ENCODE assay signal across 8 cellular contexts in the genomic region with DNA sequence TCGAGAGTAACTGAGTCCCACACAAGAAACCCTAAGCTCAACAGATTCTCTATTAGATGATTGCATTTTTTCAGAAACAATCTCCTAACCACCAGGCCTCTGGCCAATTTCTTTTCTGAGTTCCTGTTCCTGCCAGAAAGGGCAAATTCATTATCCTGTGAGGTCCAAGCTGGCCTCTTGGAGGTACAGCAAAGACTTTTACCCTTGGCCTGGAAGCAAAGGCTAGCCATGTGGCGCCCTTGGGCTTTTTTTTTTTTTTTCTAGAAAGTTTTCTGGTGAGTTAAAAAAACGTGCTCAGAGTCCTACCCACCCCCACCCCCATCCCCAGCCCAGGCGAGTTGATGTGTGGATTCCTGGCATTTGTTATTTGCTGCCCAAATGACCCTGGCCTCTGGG. TPM values are rescaled to one million over a fixed set of nuclear protein-coding genes. Genes with fewer than 3 reads are reported as not detected.
DNase-seq lines count a peak whose midpoint lies in the region; ATAC-seq, FAIRE-seq and TF ChIP-seq lines count a peak whose summit lies in the region.

No MANE protein-coding gene starts in this region.

- H3K36me3 ChIP-seq in GM23248 (ENCODE audit: low read depth), result no peaks in the 10 kb centered on the region
- no peaks in the 10 kb centered on the region for H3K36me3 ChIP-seq in keratinocyte (ENCODE audit: control insufficient read depth in 2 of 2, extremely low read depth in 1 of 2, insufficient read depth in 2 of 2, low read length in 2 of 2)

- in situ Hi-C loops in GM23248 (cut with MboI), result no loop called here

- CTCF ChIA-PET in MCF 10A (lab: Yijun Ruan, JAX), result interaction anchor here (0.6 to 2.7 kb wide), 10 partner anchors 8 to 120 kb away, joined by 3 to 15 read pairs (median 4); a partner anchor contains a TSS

- no peaks in the 10 kb centered on the region for H3K27me3 Mint-ChIP-seq in MCF 10A (ENCODE audit: insufficient read depth, unreplicated experiment)

- dilution Hi-C loops in keratinocyte (cut with MboI; ENCODE audit: extremely low pct_ligation_motif_present, low sequenced_read_pairs), result no loop called here

- H3K79me2 ChIP-seq in GM23248 (ENCODE audit: insufficient read depth) (no peaks in the 10 kb centered on the region), keratinocyte (ENCODE audit: control insufficient read depth, insufficient read depth, low read length) (no peaks in the 10 kb centered on the region)

- H3K27ac Mint-ChIP-seq in MCF 10A (ENCODE audit: low read depth, unreplicated experiment), result peak overlapping the region; percentile 100
- H3K27ac Mint-ChIP-seq in stimulated activated effector memory CD8-positive, alpha-beta T cell treated with anti-CD3 and anti-CD28 coated beads, Interleukin-12 subunit alpha, Interleukin-12 subunit beta, amount 100 ng/mL, for 72 hours, result peak overlapping the region; percentile 98

- H3K9me2 ChIP-seq in GM23248 (ENCODE audit: insufficient read depth), result no peaks in the 10 kb centered on the region

- peak overlapping the region; percentile 81 for H3K4me3 Mint-ChIP-seq in MCF 10A (ENCODE audit: unreplicated experiment)
- peak overlapping the region; percentile 67 for H3K4me3 Mint-ChIP-seq in stimulated activated effector memory CD8-positive, alpha-beta T cell treated with anti-CD3 and anti-CD28 coated beads, Interleukin-12 subunit alpha, Interleukin-12 subunit beta, amount 100 ng/mL, for 72 hours

- WGBS in GM23248 (ENCODE audit: low coverage in 1 of 2, low lambda C conversion rate in 2 of 2, missing lambda C conversion rate in 2 of 2), 2 experiments, result 0 to 4% methylated on average over 3 to 4 of the region's 4 CpGs

- TF ChIP-seq CTCF in MCF 10A (IDR thresholded peaks at IDR 0.05; ENCODE audit: unreplicated experiment) (no peak), keratinocyte (optimal IDR thresholded peaks at IDR 0.05 in 1 of 3, IDR thresholded peaks at IDR 0.05 in 1 of 3, conservative IDR thresholded peaks at IDR 0.05 in 1 of 3; ENCODE audit: extremely low read depth in 1 of 3, insufficient read depth in 2 of 3, low read length in 3 of 3) (no peak)

- POLR2A ChIA-PET in MCF 10A (lab: Yijun Ruan, JAX), result interaction anchor here (0.6 to 5.8 kb wide), 21 partner anchors 12 to 150 kb away, joined by 3 to 244 read pairs (median 6); a partner anchor contains a TSS

- H3F3A ChIP-seq in GM23248 (ENCODE audit: insufficient read depth), result peaks cover 35% of the 10 kb centered on the region

- peak overlapping the region; percentile 99 for H3K27ac ChIP-seq in GM23248
- H3K27ac ChIP-seq in keratinocyte (ENCODE audit: control insufficient read depth, insufficient read depth, low read length), result peak overlapping the region; percentile 100

- H3K9me3 Mint-ChIP-seq in MCF 10A (ENCODE audit: unreplicated experiment), result no peaks in the 10 kb centered on the region
- peaks cover 4% of the 10 kb centered on the region for H3K9me3 Mint-ChIP-seq in stimulated activated effector memory CD8-positive, alpha-beta T cell treated with anti-CD3 and anti-CD28 coated beads, Interleukin-12 subunit alpha, Interleukin-12 subunit beta, amount 100 ng/mL, for 72 hours

- H3K4me1 ChIP-seq in GM23248 (ENCODE audit: insufficient read depth) (peaks cover 27% of the 10 kb centered on the region), keratinocyte (ENCODE audit: control insufficient read depth, extremely low read depth, insufficient read depth, low read length) (peaks cover 17% of the 10 kb centered on the region)

- no peaks in the 10 kb centered on the region for H3K9me1 ChIP-seq in keratinocyte (ENCODE audit: control insufficient read depth, extremely low read depth, insufficient read depth, low read length)

- H4K20me1 ChIP-seq in GM23248 (ENCODE audit: insufficient read depth), result no peaks in the 10 kb centered on the region
- no peaks in the 10 kb centered on the region for H4K20me1 ChIP-seq in keratinocyte (ENCODE audit: control insufficient read depth, extremely low read depth, insufficient read depth, low read length)

- intact Hi-C loops in MCF 10A (cut with micrococcal nuclease), result loop anchor here (1.0 kb wide), 1 partner anchor 59 kb away; a partner anchor contains a TSS

- H3K4me2 ChIP-seq in GM23248 (ENCODE audit: unreplicated experiment) (peak overlapping the region; percentile 68), keratinocyte (ENCODE audit: control insufficient read depth, extremely low read depth, insufficient read depth, low read depth, low read length) (peak overlapping the region; percentile 63)

- DNase-seq in CD1c-positive myeloid dendritic cell (ENCODE audit: extremely low spot score) (peak; percentile 66), GM23248 (peak; percentile 92), NOMO-1 treated with DMSO at 0.1 percent for 48 hours (lab: John Stamatoyannopoulos, UW; ENCODE audit: unreplicated experiment) (peak; percentile 30), MCF 10A (ENCODE audit: unreplicated experiment) (peak; percentile 78), keratinocyte (ENCODE audit: low read depth, low spot score) (no peak)
- no peak for DNase-seq in stimulated activated effector memory CD8-positive, alpha-beta T cell treated with anti-CD3 and anti-CD28 coated beads, Interleukin-12 subunit alpha, Interleukin-12 subunit beta, amount 100 ng/mL, for 72 hours (ENCODE audit: low spot score in 2 of 2)
- DNase-seq in effector CD4-positive, alpha-beta T cell, result no peak

- H3K9me3 ChIP-seq in GM23248 (ENCODE audit: low read depth) (no peaks in the 10 kb centered on the region), keratinocyte (ENCODE audit: control insufficient read depth, low read depth, low read length) (no peaks in the 10 kb centered on the region)

- H3K4me1 Mint-ChIP-seq in MCF 10A (ENCODE audit: insufficient read depth, unreplicated experiment), result peaks cover 9% of the 10 kb centered on the region
- peaks cover 16% of the 10 kb centered on the region for H3K4me1 Mint-ChIP-seq in stimulated activated effector memory CD8-positive, alpha-beta T cell treated with anti-CD3 and anti-CD28 coated beads, Interleukin-12 subunit alpha, Interleukin-12 subunit beta, amount 100 ng/mL, for 72 hours

- H3K9ac ChIP-seq in GM23248, result peak overlapping the region; percentile 88
- H3K9ac ChIP-seq in keratinocyte (ENCODE audit: control insufficient read depth, extremely low read depth, insufficient read depth, low read length), result peak overlapping the region; percentile 99

- no peaks in the 10 kb centered on the region for H3K36me3 Mint-ChIP-seq in MCF 10A (ENCODE audit: insufficient read depth, unreplicated experiment)
- peaks cover under 1% of the 10 kb centered on the region for H3K36me3 Mint-ChIP-seq in stimulated activated effector memory CD8-positive, alpha-beta T cell treated with anti-CD3 and anti-CD28 coated beads, Interleukin-12 subunit alpha, Interleukin-12 subunit beta, amount 100 ng/mL, for 72 hours

- H3K27me3 ChIP-seq in GM23248 (replicated peaks; ENCODE audit: insufficient read depth) (no peaks in the 10 kb centered on the region), keratinocyte (ENCODE audit: control insufficient read depth, extremely low read depth, insufficient read depth, low read length) (no peaks in the 10 kb centered on the region)

- no peak for FAIRE-seq in keratinocyte (lab: Jason Lieb, UNC)

- H2AFZ ChIP-seq in GM23248 (peak overlapping the region; percentile 37), keratinocyte (ENCODE audit: control insufficient read depth, low read length) (no peak overlapping the region)

- H3K4me3 ChIP-seq in GM23248 (peak overlapping the region; percentile 58), keratinocyte (ENCODE audit: control insufficient read depth in 2 of 3, extremely low read depth in 1 of 3, insufficient read depth in 2 of 3, low read depth in 1 of 3, low read length in 3 of 3) (no peak overlapping the region)

- no TSS peak for BruUV-seq in MCF 10A (replicated peaks; lab: Mats Ljungman, UMichigan)

- ATAC-seq in stimulated activated effector memory CD8-positive, alpha-beta T cell treated with anti-CD3 and anti-CD28 coated beads, Interleukin-12 subunit alpha, Interleukin-12 subunit beta, amount 100 ng/mL, for 72 hours, result no peak
- no peak for ATAC-seq in GM21447 (IDR thresholded peaks at IDR 0.05; ENCODE audit: unreplicated experiment)

RNA-seq across cellular contexts. Expression of a gene that starts 59.0 kb away (rescaled TPM):
- total RNA-seq in GM23248 (2014; rRNA removed; shearing (Covaris generic)), result 13,436 and 14,561 TPM in 2 replicates
- polyA plus RNA-seq in GM23248 (2016; fragmentation: Nextera tagmentation; extraction: Ambion mirVana) (3,887 and 3,918 TPM in 2 replicates), keratinocyte (9,858 to 11,226 TPM (median 10,860 TPM) in 3 replicates)
- total RNA-seq in MCF 10A (2022), result 13,507 and 14,346 TPM in 2 replicates
- 6,665 TPM for polyA plus RNA-seq in keratinocyte (2011; ENCODE audit: low read depth)
- polyA plus RNA-seq in keratinocyte (2011; cell fraction: cytosol; rRNA removed), result 11,685 and 14,872 TPM in 2 replicates
- polyA plus RNA-seq in keratinocyte (2011; cell fraction: nucleus; rRNA removed), result 3,107 and 3,232 TPM in 2 replicates
- polyA plus RNA-seq in keratinocyte (2012; ENCODE audit: low replicate concordance), result 6,746 and 12,205 TPM in 2 replicates
- polyA minus RNA-seq in keratinocyte, result 7,780 to 11,023 TPM (median 10,902 TPM) in 3 replicates
- polyA minus RNA-seq in keratinocyte (2011; cell fraction: cytosol; rRNA and poly(A)+ RNA removed), result 5,820 TPM
- 993 and 1,688 TPM in 2 replicates for polyA minus RNA-seq in keratinocyte (2011; cell fraction: nucleus; rRNA and poly(A)+ RNA removed)

Comparison
In these comparisons a context has a peak if more than half of its experiments do, and no peak if none do; other contexts are left out.
1. DNase-seq: peak in CD1c-positive myeloid dendritic cell (single experiment), GM23248 (single experiment), NOMO-1 treated with DMSO at 0.1 percent for 48 hours (single experiment) and MCF 10A (single experiment); none in keratinocyte (single experiment), stimulated activated effector memory CD8-positive, alpha-beta T cell treated with anti-CD3 and anti-CD28 coated beads, Interleukin-12 subunit alpha, Interleukin-12 subunit beta, amount 100 ng/mL, for 72 hours (0 of 2) and effector CD4-positive, alpha-beta T cell (single experiment).